Comparison of ENCODE assay signal across 10 cellular contexts in the genomic region with DNA sequence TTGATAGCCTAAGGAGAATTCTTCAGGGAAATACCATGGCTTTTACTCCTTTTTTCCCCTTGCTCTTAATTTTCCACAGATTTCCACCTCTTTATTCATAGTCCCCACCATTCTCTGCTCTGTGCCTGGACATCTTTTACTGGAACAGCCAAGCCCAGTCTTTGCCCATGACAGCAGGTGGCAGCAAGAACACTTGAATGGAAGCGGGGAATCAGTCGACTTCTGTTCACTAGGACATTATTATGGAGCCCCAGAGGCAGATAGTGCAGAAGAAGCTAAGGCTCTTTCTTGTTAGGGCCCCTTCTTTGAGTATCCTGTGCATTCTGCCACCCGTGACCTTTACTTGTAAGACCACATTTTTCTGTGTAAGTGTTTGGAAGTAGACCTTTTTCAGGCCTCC. TPM values are rescaled to one million over a fixed set of nuclear protein-coding genes. Genes with fewer than 3 reads are reported as not detected.
DNase-seq lines count a peak whose midpoint lies in the region; ATAC-seq lines count a peak whose summit lies in the region.
"Had no signal": no experiment of that assay in that cellular context is flagged by ENCODE, and none has a peak within 500 bp of the region (broad histone marks: within the 10 kb centered on the region; RNA-seq: fewer than 3 reads in every experiment).

No MANE protein-coding gene starts in this region.

- DNase-seq in SIG-M5 treated with dmso at 0.1 percent for 504 hours (lab: John Stamatoyannopoulos, UW; ENCODE audit: unreplicated experiment) (peak; percentile 74), SIG-M5 (lab: John Stamatoyannopoulos, UW) (no peak), HuH-7.5 (ENCODE audit: low spot score) (peak; percentile 18), SW480 (ENCODE audit: low spot score) (peak; percentile 66), sciatic nerve (ENCODE audit: low spot score) (no peak), cerebellum (ENCODE audit: low spot score) (no peak), GM03348 (ENCODE audit: low spot score) (no peak), hepatic stellate cell (ENCODE audit: low spot score) (no peak)

- intact Hi-C loops in sciatic nerve (cut with DNase I) = no loop called here

- peak; percentile 55 for ATAC-seq in sciatic nerve

RNA-seq across cellular contexts. Expression of gene OR14I1, which starts 6.3 kb away (rescaled TPM):
- total RNA-seq in sciatic nerve (not detected), cerebellum (not detected)
- total RNA-seq: neural crest cell; T-helper 2 cell treated with Interferon-gamma antibody and Interleukin-4, amounts not matched to agents 100 ng/mL and 5 ng/mL, for 36 hours had no signal

RNA-seq across cellular contexts. Expression of gene OR2T27, which starts 40.9 kb away (rescaled TPM):
- total RNA-seq in sciatic nerve (not detected), cerebellum (not detected)
- total RNA-seq: neural crest cell; T-helper 2 cell treated with Interferon-gamma antibody and Interleukin-4, amounts not matched to agents 100 ng/mL and 5 ng/mL, for 36 hours had no signal

RNA-seq across cellular contexts. Expression of gene OR2T35, which starts 51.2 kb away (rescaled TPM):
- total RNA-seq in sciatic nerve (not detected), cerebellum (not detected)
- total RNA-seq: neural crest cell; T-helper 2 cell treated with Interferon-gamma antibody and Interleukin-4, amounts not matched to agents 100 ng/mL and 5 ng/mL, for 36 hours had no signal

RNA-seq across cellular contexts. Expression of gene LYPD8, which starts 59.3 kb away (rescaled TPM):
- total RNA-seq in sciatic nerve (not detected), cerebellum (not detected)
- total RNA-seq: neural crest cell; T-helper 2 cell treated with Interferon-gamma antibody and Interleukin-4, amounts not matched to agents 100 ng/mL and 5 ng/mL, for 36 hours had no signal

Comparison
In these comparisons a context has a peak if more than half of its experiments do, and no peak if none do; other contexts are left out.
1. DNase-seq: peak in SIG-M5 treated with dmso at 0.1 percent for 504 hours (single experiment), HuH-7.5 (single experiment) and SW480 (single experiment); none in SIG-M5 (single experiment), sciatic nerve (single experiment), cerebellum (single experiment), GM03348 (single experiment) and hepatic stellate cell (single experiment).